In the genomic region with DNA sequence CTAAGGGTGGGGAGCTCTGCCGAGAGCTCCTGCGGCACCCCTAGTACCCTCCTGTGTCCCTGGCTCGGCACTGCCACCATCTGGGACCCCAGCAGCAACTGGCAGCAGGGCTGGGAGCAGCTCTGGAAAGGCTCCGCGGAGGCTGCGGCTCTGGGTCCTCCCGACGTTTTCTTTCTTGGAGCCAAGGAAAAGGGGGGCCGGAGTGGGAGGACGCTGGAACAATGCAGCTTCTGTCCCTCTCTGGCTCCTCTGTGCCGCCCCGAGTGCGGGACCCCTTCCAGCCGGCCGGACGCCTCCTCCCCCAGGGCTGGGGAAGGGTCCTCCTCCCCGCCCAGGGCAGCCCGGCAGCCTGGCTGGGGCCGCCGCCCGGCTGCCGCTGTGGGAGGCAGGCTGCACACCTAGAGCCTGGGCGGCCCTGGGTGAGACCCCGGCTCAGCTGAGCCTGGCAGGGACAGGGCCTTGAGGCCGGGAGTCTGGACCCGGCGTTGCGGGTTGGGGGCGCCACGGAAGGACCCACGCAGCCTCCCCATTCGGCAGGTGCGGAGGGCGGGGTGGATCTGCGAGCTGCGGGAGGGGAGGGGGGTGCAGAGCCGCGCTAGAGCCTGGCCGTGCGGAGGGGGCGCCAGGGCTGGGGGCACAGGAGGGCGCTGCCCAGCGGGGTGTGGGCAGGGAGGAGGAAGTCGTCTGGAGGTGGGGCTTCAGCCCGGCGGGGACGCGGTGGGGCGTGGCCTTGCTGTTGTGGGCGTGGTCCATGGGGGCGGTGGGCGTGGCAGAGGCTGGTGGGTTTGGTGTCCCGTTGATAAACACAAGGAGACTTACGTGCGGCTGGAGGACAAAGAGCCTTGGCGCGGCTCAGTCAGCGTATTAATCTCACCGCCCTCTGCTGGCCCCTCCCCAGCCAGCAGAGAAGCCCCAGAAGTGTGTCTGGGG, we compare ENCODE assay signal across 1 cellular context.
TF ChIP-seq lines count a peak whose summit lies in the region.

No MANE protein-coding gene starts in this region.

TF ChIP-seq in endothelial cell of umbilical vein, 7 proteins besides CTCF, POLR2A, EP300 and RAD21:
- TF ChIP-seq POLR2AphosphoS5 (IDR thresholded peaks at IDR 0.05; ENCODE audit: insufficient read depth, low read depth, low read length) (peak; percentile 50), JUN (IDR thresholded peaks at IDR 0.05; ENCODE audit: borderline replicate concordance, insufficient read depth, insufficient read length, low read depth) (no peak)
TF ChIP-seq in endothelial cell of umbilical vein: peak in this region for 1.
